In genomic region chr16:1152123-1152638, GRCh38 we compare ENCODE assay signal across 9 cellular contexts. TPM values are rescaled to one million over a fixed set of nuclear protein-coding genes. Genes with fewer than 3 reads are reported as not detected.
A peak's percentile ranks its signal among the peaks of the same experiment; 100 is the strongest.
DNase-seq lines count a peak whose midpoint lies in the region; ATAC-seq and TF ChIP-seq lines count a peak whose summit lies in the region.
"Had no signal": no experiment of that assay in that cellular context is flagged by ENCODE, and none has a peak within 500 bp of the region (broad histone marks: within the 10 kb centered on the region; RNA-seq: fewer than 3 reads in every experiment).

No MANE protein-coding gene starts in this region.

- TF ChIP-seq POLR2A in suprapubic skin (IDR thresholded peaks at IDR 0.05), result no peak

- no peak overlapping the region for H2AK5ac ChIP-seq in mesenchymal stem cell (ENCODE audit: low read length, severe bottlenecking)

- H3K36me3 ChIP-seq in mesenchymal stem cell (ENCODE audit: control insufficient read depth in 1 of 2, insufficient read depth in 2 of 2, low read depth in 1 of 2, low read length in 2 of 2) (peaks cover 0 to 8% of the 10 kb centered on the region in 2 experiments), suprapubic skin (no peaks in the 10 kb centered on the region), osteoblast (ENCODE audit: insufficient read depth, low read length) (no peaks in the 10 kb centered on the region)

- H3K4me2 ChIP-seq in mesenchymal stem cell (ENCODE audit: low read length, poor library complexity, severe bottlenecking) (peak overlapping the region; percentile 47), osteoblast (ENCODE audit: insufficient read depth, low read length) (no peak overlapping the region)

- H3K27ac ChIP-seq in mesenchymal stem cell (ENCODE audit: low read length, poor library complexity, severe bottlenecking) (no peak overlapping the region), suprapubic skin (no peak overlapping the region), osteoblast (ENCODE audit: low read depth, low read length) (no peak overlapping the region)

- H3K4me1 ChIP-seq in mesenchymal stem cell (ENCODE audit: control insufficient read depth, insufficient read depth, low read depth, low read length) (peaks cover 24% of the 10 kb centered on the region), suprapubic skin (peaks cover 22% of the 10 kb centered on the region), osteoblast (ENCODE audit: insufficient read depth, low read length) (no peaks in the 10 kb centered on the region)

- peak overlapping the region in 1 of 2 experiments; percentile 67 for H3K18ac ChIP-seq in mesenchymal stem cell (ENCODE audit: low read depth in 1 of 2, low read length in 2 of 2)

- no peak overlapping the region for H3K9ac ChIP-seq in mesenchymal stem cell (ENCODE audit: low read length)

- H3K9me3 ChIP-seq in mesenchymal stem cell (ENCODE audit: control insufficient read depth, low read length) (peaks cover under 1% of the 10 kb centered on the region), suprapubic skin (no peaks in the 10 kb centered on the region), osteoblast (ENCODE audit: low read depth, low read length) (no peaks in the 10 kb centered on the region)

- TF ChIP-seq CTCF in suprapubic skin (IDR thresholded peaks at IDR 0.05), result no peak
- no peak for TF ChIP-seq CTCF in osteoblast (IDR thresholded peaks at IDR 0.05; ENCODE audit: extremely low read depth, low read depth, low read length)

- H3K23ac ChIP-seq in mesenchymal stem cell (ENCODE audit: low read length in 2 of 2), result peak overlapping the region in 1 of 2 experiments; percentile 61

- no peak overlapping the region for H2AFZ ChIP-seq in mesenchymal stem cell (ENCODE audit: low read depth, low read length)
- no peak overlapping the region for H2AFZ ChIP-seq in osteoblast (ENCODE audit: low read length)

- no peak overlapping the region for H2BK15ac ChIP-seq in mesenchymal stem cell (ENCODE audit: low read depth, poor library complexity, severe bottlenecking)

- no peak overlapping the region for H3K4ac ChIP-seq in mesenchymal stem cell (ENCODE audit: low read depth in 1 of 2, low read length in 2 of 2)

- no peaks in the 10 kb centered on the region for H4K20me1 ChIP-seq in osteoblast (ENCODE audit: insufficient read depth, low read length)

- H4K8ac ChIP-seq in mesenchymal stem cell (ENCODE audit: low read length), result peak overlapping the region; percentile 42

- H3K79me1 ChIP-seq in mesenchymal stem cell (replicated peaks; ENCODE audit: low read length, poor library complexity, severe bottlenecking), result no peaks in the 10 kb centered on the region

- H3K27me3 ChIP-seq in mesenchymal stem cell (ENCODE audit: control insufficient read depth in 1 of 2, insufficient read depth in 1 of 2, low read length in 2 of 2), result peaks cover 62 to 76% of the 10 kb centered on the region in 2 experiments
- peaks cover 68% of the 10 kb centered on the region for H3K27me3 ChIP-seq in suprapubic skin
- H3K27me3 ChIP-seq in osteoblast (ENCODE audit: insufficient read depth, low read length), result peaks cover 32% of the 10 kb centered on the region

- no peaks in the 10 kb centered on the region for H3K79me2 ChIP-seq in osteoblast (ENCODE audit: insufficient read depth, low read length)

- H2BK12ac ChIP-seq in mesenchymal stem cell (ENCODE audit: low read length in 2 of 2), result no peak overlapping the region

- DNase-seq in T-helper 1 cell (peak; percentile 23 to 61 (median 37)), mesenchymal stem cell (no peak), suprapubic skin (ENCODE audit: low spot score in 2 of 2) (no peak), 8988T (no peak), osteoblast (ENCODE audit: insufficient read length, low spot score, missing footprints) (no peak)
- peak; percentile 66 for DNase-seq in activated naive CD4-positive, alpha-beta T cell treated with anti-CD3 and anti-CD28 coated beads, Interleukin-2, amount 50 U/mL, for 16 hours

- H2BK5ac ChIP-seq in mesenchymal stem cell (ENCODE audit: low read depth, low read length, poor library complexity, severe bottlenecking), result no peak overlapping the region

- no peak for ATAC-seq in HG02623 (IDR thresholded peaks at IDR 0.05; ENCODE audit: unreplicated experiment)
- no peak for ATAC-seq in GM21529 (IDR thresholded peaks at IDR 0.05; ENCODE audit: unreplicated experiment)

- TF ChIP-seq EP300 in suprapubic skin (IDR thresholded peaks at IDR 0.05), result no peak

- 16% methylated on average over 11 of the region's 40 CpGs for WGBS in mesenchymal stem cell
- 7% methylated on average over 4 of the region's 40 CpGs for WGBS in suprapubic skin

- H2BK120ac ChIP-seq in mesenchymal stem cell (ENCODE audit: low read depth, low read length), result no peak overlapping the region

- no peak overlapping the region for H4K91ac ChIP-seq in mesenchymal stem cell (ENCODE audit: low read length)

- H3K14ac ChIP-seq in mesenchymal stem cell (ENCODE audit: low read length in 2 of 2), result no peak overlapping the region

- H3K4me3 ChIP-seq in mesenchymal stem cell (ENCODE audit: insufficient read depth in 1 of 2, low read depth in 1 of 2, low read length in 2 of 2) (peak overlapping the region in 1 of 2 experiments; percentile 37), suprapubic skin (peak overlapping the region; percentile 55), osteoblast (ENCODE audit: insufficient read depth, low read length) (no peak overlapping the region)

RNA-seq across cellular contexts. Expression of gene CACNA1H, which starts 0.7 kb away (rescaled TPM):
- polyA plus RNA-seq in mesenchymal stem cell (2013, experiment 1 of 2), result 1.2 TPM
- 1.1 TPM for polyA plus RNA-seq in mesenchymal stem cell (2013, experiment 2 of 2)
- total RNA-seq in suprapubic skin (100 to 1,000 TPM in 1 of 4 donors, 10 to 100 TPM in 3; 19.4 to 167 (median 38.4) TPM), osteoblast (under 0.01 TPM in 2 replicates)

RNA-seq across cellular contexts. Expression of gene C1QTNF8, which starts 56.1 kb away (rescaled TPM):
- not detected for polyA plus RNA-seq in mesenchymal stem cell (2013, experiment 1 of 2)
- not detected for polyA plus RNA-seq in mesenchymal stem cell (2013, experiment 2 of 2)
- total RNA-seq in suprapubic skin (not detected), osteoblast (not detected in 2 replicates)
- total RNA-seq: skeletal muscle tissue had no signal

Comparison
In these comparisons a context has a peak if more than half of its experiments do, and no peak if none do; other contexts are left out.
1. DNase-seq: peak in T-helper 1 cell (5 of 5) and activated naive CD4-positive, alpha-beta T cell treated with anti-CD3 and anti-CD28 coated beads, Interleukin-2, amount 50 U/mL, for 16 hours (single experiment); none in mesenchymal stem cell (single experiment), suprapubic skin (0 of 2), 8988T (single experiment) and osteoblast (single experiment).
2. RNA of gene CACNA1H, which starts 0.7 kb away (total RNA-seq): 19.4 to 167 TPM in suprapubic skin; under 0.01 TPM in osteoblast; every median in the first group is over 10 times any median in the second.